Comparison of ENCODE assay signal across 8 cellular contexts in genomic region chrX:48917139-48917980, GRCh38. TPM values are rescaled to one million over a fixed set of nuclear protein-coding genes. Genes with fewer than 3 reads are reported as not detected.
DNase-seq lines count a peak whose midpoint lies in the region; ATAC-seq and TF ChIP-seq lines count a peak whose summit lies in the region.

No MANE protein-coding gene starts in this region.

- intact Hi-C loops in right lobe of liver (cut with DNase I) = no loop called here

- no peak for TF ChIP-seq POLR2A in right lobe of liver (IDR thresholded peaks at IDR 0.05)

- H3K27ac ChIP-seq in right lobe of liver = peak overlapping the region in 1 of 3 donors; percentile 6

- H3K9me3 ChIP-seq in right lobe of liver = no peaks in the 10 kb centered on the region

- H3K36me3 ChIP-seq in right lobe of liver = peaks cover 0 to 3% (median 0%) of the 10 kb centered on the region in 4 donors

- DNase-seq in ACHN = peak; percentile 80
- DNase-seq in NCI-H774 (lab: John Stamatoyannopoulos, UW) = peak; percentile 80
- DNase-seq in activated CD4-positive, alpha-beta T cell treated with anti-CD3 and anti-CD28 coated beads, Interleukin-2, amount 50 U/mL, for 48 hours = peak; percentile 83 to 88
- peak; percentile 81 to 88 for DNase-seq in dermis microvascular lymphatic vessel endothelial cell (ENCODE audit: low read depth in 2 of 2)
- DNase-seq in right lobe of liver = peak; percentile 88 to 93 (median 89)
- peak; percentile 86 for DNase-seq in stimulated activated CD4-positive, alpha-beta T cell treated with anti-CD3 and anti-CD28 coated beads, Interleukin-4, amount 100 ng/mL, for 24 hours

- ATAC-seq in GM18868 (IDR thresholded peaks at IDR 0.05; ENCODE audit: unreplicated experiment) (peak; percentile 42), HG03571 (IDR thresholded peaks at IDR 0.05; ENCODE audit: unreplicated experiment) (peak; percentile 35), right lobe of liver (peak; percentile 73 to 83 (median 78))

- TF ChIP-seq CTCF in right lobe of liver (IDR thresholded peaks at IDR 0.05) = peak; percentile 92 to 97 (median 93)

- H3K4me3 ChIP-seq in right lobe of liver = no peak overlapping the region

- in situ Hi-C loops in ACHN (cut with HindIII; ENCODE audit: low pct_ligation_motif_present, low pct_unique_long_range_greater_than_20kb, low sequenced_read_pairs) = no loop called here

- no peaks in the 10 kb centered on the region for H3K27me3 ChIP-seq in right lobe of liver

- no peaks in the 10 kb centered on the region for H3K4me1 ChIP-seq in right lobe of liver

- 28% methylated on average over 17 of the region's 26 CpGs for WGBS in right lobe of liver (ENCODE audit: insufficient coverage, low coverage, low lambda C conversion rate, missing lambda C conversion rate)

RNA-seq across cellular contexts. Expression of gene PIM2, which starts 1.5 kb away (rescaled TPM):
- total RNA-seq in dermis microvascular lymphatic vessel endothelial cell (3.3 and 3.9 TPM in 2 replicates), right lobe of liver (1 to 10 TPM; 1.7 to 8.8 (median 6.8) TPM)

RNA-seq across cellular contexts. Expression of gene SLC35A2, which starts 5.9 kb away (rescaled TPM):
- total RNA-seq in dermis microvascular lymphatic vessel endothelial cell = 8.1 and 15.9 TPM in 2 replicates
- total RNA-seq in right lobe of liver = 10 to 100 TPM; 15.0 to 19.5 (median 17.3) TPM

RNA-seq across cellular contexts. Expression of gene PQBP1, which starts 19.6 kb away (rescaled TPM):
- 53.9 and 60.2 TPM in 2 replicates for total RNA-seq in dermis microvascular lymphatic vessel endothelial cell
- 10 to 100 TPM; 29.8 to 47.1 (median 35.7) TPM for total RNA-seq in right lobe of liver

RNA-seq across cellular contexts. Expression of gene TIMM17B, which starts 19.8 kb away (rescaled TPM):
- total RNA-seq in dermis microvascular lymphatic vessel endothelial cell = 22.2 and 24.9 TPM in 2 replicates
- 10 to 100 TPM; 18.2 to 29.5 (median 22.5) TPM for total RNA-seq in right lobe of liver

RNA-seq across cellular contexts. Expression of gene OTUD5, which starts 40.0 kb away (rescaled TPM):
- total RNA-seq in dermis microvascular lymphatic vessel endothelial cell (22.1 and 32.1 TPM in 2 replicates), right lobe of liver (10 to 100 TPM; 14.4 to 24.1 (median 21.6) TPM)
